In genomic region chr17:29443041-29443440, GRCh38 we compare ENCODE assay signal across 19 cellular contexts. TPM values are rescaled to one million over a fixed set of nuclear protein-coding genes. Genes with fewer than 3 reads are reported as not detected.
DNase-seq lines count a peak whose midpoint lies in the region; ATAC-seq and TF ChIP-seq lines count a peak whose summit lies in the region.
"Had no signal": no experiment of that assay in that cellular context is flagged by ENCODE, and none has a peak within 500 bp of the region (broad histone marks: within the 10 kb centered on the region; RNA-seq: fewer than 3 reads in every experiment).

No MANE protein-coding gene starts in this region.

- no peaks in the 10 kb centered on the region for H3K9me3 Mint-ChIP-seq in HFFc6
- H3K9me3 Mint-ChIP-seq in naive thymus-derived CD4-positive, alpha-beta T cell: no peaks in the 10 kb centered on the region

- TF ChIP-seq POLR2A in testis (IDR thresholded peaks at IDR 0.05): no peak

- no peaks in the 10 kb centered on the region for H3K27me3 ChIP-seq in naive thymus-derived CD4-positive, alpha-beta T cell (ENCODE audit: control insufficient read depth in 2 of 2, insufficient read depth in 2 of 2, low read length in 2 of 2)
- H3K27me3 ChIP-seq in testis: no peaks in the 10 kb centered on the region

- H3K27me3 Mint-ChIP-seq in HFFc6 (ENCODE audit: insufficient read depth): peaks cover 3% of the 10 kb centered on the region
- H3K27me3 Mint-ChIP-seq in naive thymus-derived CD4-positive, alpha-beta T cell: no peaks in the 10 kb centered on the region

- H3K9me3 ChIP-seq in naive thymus-derived CD4-positive, alpha-beta T cell (ENCODE audit: control insufficient read depth in 2 of 3, low read length in 3 of 3): no peaks in the 10 kb centered on the region
- H3K9me3 ChIP-seq in testis: no peaks in the 10 kb centered on the region

- H3K27ac ChIP-seq in caudate nucleus (ENCODE audit: low read depth, low read length) (peak overlapping the region; percentile 39), testis (peak overlapping the region; percentile 21 to 60)
- no peak overlapping the region for H3K27ac ChIP-seq in naive thymus-derived CD4-positive, alpha-beta T cell (ENCODE audit: low read depth, low read length)

- H3K4me1 ChIP-seq in naive thymus-derived CD4-positive, alpha-beta T cell (ENCODE audit: control insufficient read depth in 2 of 2, insufficient read depth in 2 of 2, low read length in 2 of 2): peaks cover 0 to 12% of the 10 kb centered on the region in 2 donors
- H3K4me1 ChIP-seq in testis: peaks cover 29% of the 10 kb centered on the region

- CTCF ChIA-PET in naive thymus-derived CD4-positive, alpha-beta T cell (lab: Charles Lee): no interaction called here

- TF ChIP-seq CTCF in HFFc6 (IDR thresholded peaks at IDR 0.05) (no peak), testis (IDR thresholded peaks at IDR 0.05) (no peak)

- DNase-seq in HFFc6: no peak
- no peak for DNase-seq in caudate nucleus (lab: John Stamatoyannopoulos, UW)
- DNase-seq in naive thymus-derived CD4-positive, alpha-beta T cell: no peak
- no peak for DNase-seq in testis
- no peak for DNase-seq in mucosa of gallbladder (ENCODE audit: low spot score)
- no peak for DNase-seq in Right ventricle myocardium inferior (ENCODE audit: missing footprints)
- no peak for DNase-seq in D341Med (ENCODE audit: low spot score)
- DNase-seq: DND-41; GDM1; GOT3; NCI-H1105; NCI-H1694 treated with DMSO at 0.1 percent for 48 hours; NCI-H2107; NCI-H345; NCI-H526 treated with DMSO at 0.1 percent for 48 hours; NK-92 treated with Interleukin-12 subunit alpha and Interleukin-12 subunit beta, amount 100 ng/mL, for 24 hours; OCI-M1; RPMI8226 had no signal

- POLR2A ChIA-PET in naive thymus-derived CD4-positive, alpha-beta T cell (lab: Charles Lee): no interaction called here

- H3K4me3 Mint-ChIP-seq in HFFc6: no peak overlapping the region
- no peak overlapping the region for H3K4me3 Mint-ChIP-seq in naive thymus-derived CD4-positive, alpha-beta T cell

- H3K4me3 ChIP-seq in naive thymus-derived CD4-positive, alpha-beta T cell (ENCODE audit: low read length): no peak overlapping the region
- H3K4me3 ChIP-seq in testis: no peak overlapping the region
- H3K4me3 ChIP-seq: GM12878 had no signal

- peaks cover 17% of the 10 kb centered on the region; the same call in 1 of the 2 replicates for H3K36me3 Mint-ChIP-seq in HFFc6 (ENCODE audit: low read depth)
- peaks cover 3 to 22% (median 10%) of the 10 kb centered on the region in 5 donors for H3K36me3 Mint-ChIP-seq in naive thymus-derived CD4-positive, alpha-beta T cell

- peaks cover 67% of the 10 kb centered on the region for H3K4me1 Mint-ChIP-seq in HFFc6 (ENCODE audit: low read depth)
- peaks cover 23 to 76% (median 73%) of the 10 kb centered on the region in 7 donors for H3K4me1 Mint-ChIP-seq in naive thymus-derived CD4-positive, alpha-beta T cell

- intact Hi-C loops in naive thymus-derived CD4-positive, alpha-beta T cell (cut with micrococcal nuclease): no loop called here
- intact Hi-C loops in testis (cut with DNase I; ENCODE audit: low total_unique reads) (no loop called here), Right ventricle myocardium inferior (cut with DNase I) (no loop called here)

- H3K36me3 ChIP-seq in naive thymus-derived CD4-positive, alpha-beta T cell (ENCODE audit: control insufficient read depth in 2 of 3, insufficient read depth in 3 of 3, low read length in 3 of 3): no peaks in the 10 kb centered on the region
- H3K36me3 ChIP-seq in testis (ENCODE audit: low read depth, missing control alignments): no peaks in the 10 kb centered on the region

- peak overlapping the region; percentile 29; the same call in 1 of the 2 replicates for H3K27ac Mint-ChIP-seq in HFFc6
- H3K27ac Mint-ChIP-seq in naive thymus-derived CD4-positive, alpha-beta T cell: peak overlapping the region in 5 of 9 donors; percentile 1 to 78 (median 33)

- no peak for ATAC-seq in naive thymus-derived CD4-positive, alpha-beta T cell
- ATAC-seq in Right ventricle myocardium inferior: no peak
- ATAC-seq: GM12878 had no signal

RNA-seq across cellular contexts. Expression of gene TAOK1, which starts 52.9 kb away (rescaled TPM):
- 10 to 100 TPM; 72.0 to 82.6 (median 75.1) TPM for total RNA-seq in HFFc6 (2021; fragmentation: NEBNext Ultra II Directional; extraction: Animal tissue kit (Norgen Biotek cat#: 25700))
- 10 to 100 TPM; 62.4 to 70.1 (median 66.5) TPM for total RNA-seq in naive thymus-derived CD4-positive, alpha-beta T cell
- 1 to 10 TPM; 2.2 to 3.2 TPM for polyA plus RNA-seq in naive thymus-derived CD4-positive, alpha-beta T cell
- 100 to 1,000 TPM; 101 to 107 TPM for total RNA-seq in testis
- 28.4 TPM for polyA plus RNA-seq in testis (ENCODE audit: insufficient read depth, low read depth, low replicate concordance)
- 62.5 TPM for total RNA-seq in mucosa of gallbladder
- 45.1 TPM for total RNA-seq in Right ventricle myocardium inferior
